Comparison of ENCODE assay signal across 9 cellular contexts in genomic region chr2:132668986-132669853, GRCh38. TPM values are rescaled to one million over a fixed set of nuclear protein-coding genes. Genes with fewer than 3 reads are reported as not detected.
DNase-seq lines count a peak whose midpoint lies in the region; ATAC-seq and TF ChIP-seq lines count a peak whose summit lies in the region.
"Had no signal": no experiment of that assay in that cellular context is flagged by ENCODE, and none has a peak within 500 bp of the region (broad histone marks: within the 10 kb centered on the region; RNA-seq: fewer than 3 reads in every experiment).

No MANE protein-coding gene starts in this region.

- 1% methylated on average over 78 of the region's 78 CpGs for WGBS in urinary bladder

- no peaks in the 10 kb centered on the region for H3K9me3 ChIP-seq in breast epithelium

- H3K27me3 ChIP-seq in breast epithelium = peaks cover 3 to 21% of the 10 kb centered on the region in 2 donors

- peak; percentile 33 for DNase-seq in NCI-H82 (lab: John Stamatoyannopoulos, UW)
- no peak for DNase-seq in NCI-H82 treated with DMSO at 0.1 percent for 48 hours (lab: John Stamatoyannopoulos, UW; ENCODE audit: unreplicated experiment)
- DNase-seq in breast epithelium (ENCODE audit: low spot score in 2 of 2) = no peak
- DNase-seq in left lobe of liver (ENCODE audit: low spot score) = no peak
- DNase-seq in stimulated activated CD4-positive, alpha-beta T cell treated with anti-CD3 and anti-CD28 coated beads, Interleukin-4, amount 100 ng/mL, for 24 hours = no peak

- H3K4me1 ChIP-seq in breast epithelium (peaks cover 0 to 11% of the 10 kb centered on the region in 2 donors), urinary bladder (ENCODE audit: insufficient read depth) (peaks cover 3% of the 10 kb centered on the region)

- TF ChIP-seq POLR2A in breast epithelium (IDR thresholded peaks at IDR 0.05) = no peak

- ATAC-seq in left lobe of liver (peak; percentile 51), GM21825 (IDR thresholded peaks at IDR 0.05; ENCODE audit: unreplicated experiment) (no peak), GM18861 (IDR thresholded peaks at IDR 0.05; ENCODE audit: unreplicated experiment) (no peak)

- H3K36me3 ChIP-seq in breast epithelium = no peaks in the 10 kb centered on the region
- H3K36me3 ChIP-seq in urinary bladder (ENCODE audit: insufficient read depth) = no peaks in the 10 kb centered on the region

- intact Hi-C loops in breast epithelium (cut with DNase I; ENCODE audit: low total_unique reads) = no loop called here

- no peak for TF ChIP-seq CTCF in breast epithelium (IDR thresholded peaks at IDR 0.05)

- H3K27ac ChIP-seq in breast epithelium (no peak overlapping the region), urinary bladder (ENCODE audit: low read depth) (no peak overlapping the region)
- H3K27ac ChIP-seq: HL-60 had no signal

- H3K4me3 ChIP-seq in breast epithelium = peak overlapping the region; percentile 36 to 69 (median 54)
- H3K4me3 ChIP-seq in urinary bladder (ENCODE audit: low read depth, low read length) = peak overlapping the region; percentile 35

RNA-seq across cellular contexts. Expression of gene LYPD1, which starts 0.8 kb away (rescaled TPM):
- total RNA-seq in breast epithelium = 1 to 10 TPM in 1 of 3 donors, under 1 TPM in 1, not detected in 1; 0.48 to 1.9 TPM
- 0.40 TPM for total RNA-seq in left lobe of liver
- 0.79 TPM for total RNA-seq in urinary bladder
- polyA plus RNA-seq in urinary bladder = 0.46 TPM
